In genomic region chr12:25250744-25251730, GRCh38 we compare ENCODE assay signal across 8 cellular contexts. TPM values are rescaled to one million over a fixed set of nuclear protein-coding genes. Genes with fewer than 3 reads are reported as not detected.
DNase-seq lines count a peak whose midpoint lies in the region; ATAC-seq, FAIRE-seq and TF ChIP-seq lines count a peak whose summit lies in the region.

Gene KRAS, minus strand, starts transcription at chr12:25250929.

- peaks cover 24% of the 10 kb centered on the region for H3F3A ChIP-seq in smooth muscle cell (ENCODE audit: low read depth)

- peaks cover 43% of the 10 kb centered on the region for H3K79me2 ChIP-seq in smooth muscle cell (ENCODE audit: low read depth)

- CTCF ChIA-PET in WTC11 (lab: Charles Lee), result interaction anchor here (1.0 kb wide), 1 partner anchor 10 kb away, joined by 4 read pairs; no protein-coding TSS in a partner anchor

- H3K4me3 Mint-ChIP-seq in WTC11, result peak within 1 kb of the TSS; percentile 89

- H3K27ac Mint-ChIP-seq in WTC11, result peak within 1 kb of the TSS; percentile 85

- ATAC-seq in HG03175 (IDR thresholded peaks at IDR 0.05; ENCODE audit: unreplicated experiment) (peak; percentile 86), WTC11 (peak; percentile 90)

- peaks cover 32% of the 10 kb centered on the region for H3K4me1 Mint-ChIP-seq in WTC11

- H3K9ac ChIP-seq in smooth muscle cell (ENCODE audit: low read depth), result peak within 1 kb of the TSS; percentile 87

- POLR2A ChIA-PET in WTC11 (lab: Charles Lee), result interaction anchor here (0.6 to 1.0 kb wide), 2 partner anchors 56 to 244 kb away, joined by 3 to 4 read pairs; partner anchors contain the start of genes DNAI7 and ETFRF1

- FAIRE-seq in bronchial epithelial cell (lab: Jason Lieb, UNC), result no peak

- TF ChIP-seq CTCF in WTC11 (IDR thresholded peaks at IDR 0.05) (no peak), bronchial epithelial cell (IDR thresholded peaks at IDR 0.05; ENCODE audit: insufficient read depth, low read length, severe bottlenecking) (no peak), smooth muscle cell (IDR thresholded peaks at IDR 0.05; ENCODE audit: borderline replicate concordance, insufficient read depth, poor library complexity, severe bottlenecking) (no peak)

- H3K4me3 ChIP-seq in bronchial epithelial cell (ENCODE audit: low read depth, low read length) (peak within 1 kb of the TSS; percentile 67), smooth muscle cell (peak within 1 kb of the TSS; percentile 89)

- peak within 1 kb of the TSS; percentile 67 for H2AFZ ChIP-seq in smooth muscle cell (ENCODE audit: low read depth)

- peak within 1 kb of the TSS; percentile 93 for H3K4me2 ChIP-seq in smooth muscle cell

- H4K20me1 ChIP-seq in smooth muscle cell (ENCODE audit: low read depth), result peaks cover 34% of the 10 kb centered on the region

- H3K9me3 ChIP-seq in smooth muscle cell (replicated peaks; ENCODE audit: low read depth), result no peaks in the 10 kb centered on the region

- peaks cover 5% of the 10 kb centered on the region; the same call in 1 of the 2 replicates for H3K36me3 Mint-ChIP-seq in WTC11

- H3K9me3 Mint-ChIP-seq in WTC11, result no peaks in the 10 kb centered on the region

- H3K27ac ChIP-seq in smooth muscle cell (ENCODE audit: low read depth), result peak within 1 kb of the TSS; percentile 71

- TF ChIP-seq POLR2A in GM18951 (IDR thresholded peaks at IDR 0.05; ENCODE audit: extremely low read depth, insufficient read depth, insufficient read length), result peak; percentile 76

- peaks cover 6% of the 10 kb centered on the region for H3K4me1 ChIP-seq in smooth muscle cell (ENCODE audit: low read depth)

- no peaks in the 10 kb centered on the region for H3K36me3 ChIP-seq in bronchial epithelial cell (ENCODE audit: control insufficient read depth, insufficient read depth, low read length)
- H3K36me3 ChIP-seq in smooth muscle cell (ENCODE audit: low read depth), result no peaks in the 10 kb centered on the region

- peaks cover 18% of the 10 kb centered on the region for H3K27me3 Mint-ChIP-seq in WTC11 (ENCODE audit: low read depth)

- 2% methylated on average over 78 of the region's 105 CpGs for WGBS in smooth muscle cell (ENCODE audit: low lambda C conversion rate)

- in situ Hi-C loops in GM18951 (cut with MboI; ENCODE audit: low sequenced_read_pairs, unreplicated experiment), result no loop called here

- no peaks in the 10 kb centered on the region for H3K27me3 ChIP-seq in bronchial epithelial cell (ENCODE audit: control insufficient read depth, insufficient read depth, low read length)
- no peaks in the 10 kb centered on the region for H3K27me3 ChIP-seq in smooth muscle cell (ENCODE audit: low read depth)

- peak; percentile 94 for DNase-seq in AG08395 (ENCODE audit: low spot score)
- peak; percentile 90 for DNase-seq in NCI-H2227 treated with DMSO at 0.1 percent for 48 hours (lab: John Stamatoyannopoulos, UW)
- DNase-seq in WTC11 (ENCODE audit: low spot score), result peak; percentile 95
- DNase-seq in bronchial epithelial cell (ENCODE audit: low read depth), result peak; percentile 80
- peak; percentile 90 for DNase-seq in iPS-NIHi7 (ENCODE audit: extremely low spot score)
- DNase-seq in smooth muscle cell (lab: John Stamatoyannopoulos, UW; ENCODE audit: unreplicated experiment), result peak; percentile 85

TF ChIP-seq in WTC11, 78 proteins besides CTCF, POLR2A, EP300 and RAD21:
- TF ChIP-seq NR1H2 (CRISPR knock-in tag; IDR thresholded peaks at IDR 0.05), result no peak
- TF ChIP-seq E2F5 (CRISPR knock-in tag; IDR thresholded peaks at IDR 0.05), result peak; percentile 84
- peak; percentile 56; the same call in 1 of the 2 replicates for TF ChIP-seq SP1 (CRISPR knock-in tag; conservative IDR thresholded peaks at IDR 0.05)
- TF ChIP-seq ZNF423 (CRISPR knock-in tag; IDR thresholded peaks at IDR 0.05), result peak; percentile 74
- TF ChIP-seq FOXK1 (CRISPR knock-in tag; IDR thresholded peaks at IDR 0.05), result peak; percentile 67
- no peak for TF ChIP-seq GRHL2 (CRISPR knock-in tag; IDR thresholded peaks at IDR 0.05; ENCODE audit: insufficient replicate concordance, severe bottlenecking)
- no peak for TF ChIP-seq ZNF263 (CRISPR knock-in tag; IDR thresholded peaks at IDR 0.05; ENCODE audit: low read depth)
- 0 out of 2 replicates have a peak, but pooled peaks have one; percentile 58 for TF ChIP-seq TP53 (CRISPR knock-in tag; IDR thresholded peaks at IDR 0.05)
- 0 out of 2 replicates have a peak, but pooled peaks have one; percentile 28 for TF ChIP-seq ZBTB21 (CRISPR knock-in tag; IDR thresholded peaks at IDR 0.05; ENCODE audit: borderline replicate concordance)
- peak; percentile 59; the same call in 1 of the 2 replicates for TF ChIP-seq ETV6 (CRISPR knock-in tag; IDR thresholded peaks at IDR 0.05)
- peak; percentile 78 for TF ChIP-seq MAX (CRISPR knock-in tag; IDR thresholded peaks at IDR 0.05)
- peak; percentile 64; the same call in 1 of the 2 replicates for TF ChIP-seq ARID4B (CRISPR knock-in tag; IDR thresholded peaks at IDR 0.05; ENCODE audit: borderline replicate concordance)
- no peak for TF ChIP-seq CBFB (CRISPR knock-in tag; IDR thresholded peaks at IDR 0.05; ENCODE audit: low read depth)
- TF ChIP-seq HMGXB4 (CRISPR knock-in tag; IDR thresholded peaks at IDR 0.05), result peak; percentile 74; the same call in 1 of the 2 replicates
- peak; percentile 64; the same call in 1 of the 2 replicates for TF ChIP-seq TEAD1 (CRISPR knock-in tag; IDR thresholded peaks at IDR 0.05)
- TF ChIP-seq ZNF232 (CRISPR knock-in tag; IDR thresholded peaks at IDR 0.05), result peak; percentile 39; the same call in 1 of the 2 replicates

RNA-seq across cellular contexts. Expression of gene KRAS, which starts in this region (rescaled TPM):
- total RNA-seq in WTC11 (2021) (60.9 to 66.2 TPM (median 61.3 TPM) in 3 replicates), bronchial epithelial cell (15.5 and 27.1 TPM in 2 replicates), smooth muscle cell (16.2 and 17.1 TPM in 2 replicates)
- 15.5 and 37.0 TPM in 2 replicates for polyA plus RNA-seq in smooth muscle cell

Comparison
In these comparisons a context has a peak if more than half of its experiments do, and no peak if none do; other contexts are left out.
1. Peak in every context shown above with its lines: DNase-seq, ATAC-seq, H3K4me3 ChIP-seq and H3K27ac ChIP-seq.